In genomic region chrX:83593634-83594294, GRCh38 we compare ENCODE assay signal across 1 cellular context.
TF ChIP-seq lines count a peak whose summit lies in the region.

No MANE protein-coding gene starts in this region.

TF ChIP-seq in GM23338, 12 proteins besides CTCF, POLR2A, EP300 and RAD21 (continued from another document):
- TF ChIP-seq, protein P1, sequence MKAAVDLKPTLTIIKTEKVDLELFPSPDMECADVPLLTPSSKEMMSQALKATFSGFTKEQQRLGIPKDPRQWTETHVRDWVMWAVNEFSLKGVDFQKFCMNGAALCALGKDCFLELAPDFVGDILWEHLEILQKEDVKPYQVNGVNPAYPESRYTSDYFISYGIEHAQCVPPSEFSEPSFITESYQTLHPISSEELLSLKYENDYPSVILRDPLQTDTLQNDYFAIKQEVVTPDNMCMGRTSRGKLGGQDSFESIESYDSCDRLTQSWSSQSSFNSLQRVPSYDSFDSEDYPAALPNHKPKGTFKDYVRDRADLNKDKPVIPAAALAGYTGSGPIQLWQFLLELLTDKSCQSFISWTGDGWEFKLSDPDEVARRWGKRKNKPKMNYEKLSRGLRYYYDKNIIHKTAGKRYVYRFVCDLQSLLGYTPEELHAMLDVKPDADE (IDR thresholded peaks at IDR 0.05), result no peak
- no peak for TF ChIP-seq STAT1 (IDR thresholded peaks at IDR 0.05; ENCODE audit: unreplicated experiment)
- TF ChIP-seq, protein P2, sequence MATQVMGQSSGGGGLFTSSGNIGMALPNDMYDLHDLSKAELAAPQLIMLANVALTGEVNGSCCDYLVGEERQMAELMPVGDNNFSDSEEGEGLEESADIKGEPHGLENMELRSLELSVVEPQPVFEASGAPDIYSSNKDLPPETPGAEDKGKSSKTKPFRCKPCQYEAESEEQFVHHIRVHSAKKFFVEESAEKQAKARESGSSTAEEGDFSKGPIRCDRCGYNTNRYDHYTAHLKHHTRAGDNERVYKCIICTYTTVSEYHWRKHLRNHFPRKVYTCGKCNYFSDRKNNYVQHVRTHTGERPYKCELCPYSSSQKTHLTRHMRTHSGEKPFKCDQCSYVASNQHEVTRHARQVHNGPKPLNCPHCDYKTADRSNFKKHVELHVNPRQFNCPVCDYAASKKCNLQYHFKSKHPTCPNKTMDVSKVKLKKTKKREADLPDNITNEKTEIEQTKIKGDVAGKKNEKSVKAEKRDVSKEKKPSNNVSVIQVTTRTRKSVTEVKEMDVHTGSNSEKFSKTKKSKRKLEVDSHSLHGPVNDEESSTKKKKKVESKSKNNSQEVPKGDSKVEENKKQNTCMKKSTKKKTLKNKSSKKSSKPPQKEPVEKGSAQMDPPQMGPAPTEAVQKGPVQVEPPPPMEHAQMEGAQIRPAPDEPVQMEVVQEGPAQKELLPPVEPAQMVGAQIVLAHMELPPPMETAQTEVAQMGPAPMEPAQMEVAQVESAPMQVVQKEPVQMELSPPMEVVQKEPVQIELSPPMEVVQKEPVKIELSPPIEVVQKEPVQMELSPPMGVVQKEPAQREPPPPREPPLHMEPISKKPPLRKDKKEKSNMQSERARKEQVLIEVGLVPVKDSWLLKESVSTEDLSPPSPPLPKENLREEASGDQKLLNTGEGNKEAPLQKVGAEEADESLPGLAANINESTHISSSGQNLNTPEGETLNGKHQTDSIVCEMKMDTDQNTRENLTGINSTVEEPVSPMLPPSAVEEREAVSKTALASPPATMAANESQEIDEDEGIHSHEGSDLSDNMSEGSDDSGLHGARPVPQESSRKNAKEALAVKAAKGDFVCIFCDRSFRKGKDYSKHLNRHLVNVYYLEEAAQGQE (IDR thresholded peaks at IDR 0.05; ENCODE audit: unreplicated experiment), result no peak
- no peak for TF ChIP-seq JUNB (IDR thresholded peaks at IDR 0.05; ENCODE audit: unreplicated experiment)
- no peak for TF ChIP-seq POLR2AphosphoS5 (IDR thresholded peaks at IDR 0.05; ENCODE audit: low read depth)
- TF ChIP-seq ZNF114 (CRISPR knock-in tag; IDR thresholded peaks at IDR 0.05), result no peak
- no peak for TF ChIP-seq ZNF331 (CRISPR knock-in tag; IDR thresholded peaks at IDR 0.05; ENCODE audit: low read depth)
TF ChIP-seq in GM23338: peak in this region for 0.
